Comparison of ENCODE assay signal across 1 cellular context in the genomic region with DNA sequence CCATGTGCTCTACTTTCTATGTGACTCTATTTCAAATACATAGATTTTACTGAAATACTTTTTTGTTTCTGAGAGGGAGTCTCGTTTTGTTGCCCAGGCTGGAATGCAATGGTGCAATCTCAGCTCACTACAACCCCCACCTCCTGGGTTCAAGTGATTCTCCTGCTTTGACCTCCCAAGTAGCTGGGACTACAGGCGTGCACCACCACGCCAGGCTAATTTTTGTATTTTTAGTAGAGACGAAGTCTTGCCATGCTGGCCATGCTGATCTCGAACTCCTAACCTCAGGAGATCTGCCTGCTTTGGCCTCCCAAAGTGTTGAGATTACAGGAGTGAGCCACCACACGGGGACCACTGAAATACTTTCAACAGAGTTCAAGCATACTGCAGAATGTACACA.
TF ChIP-seq lines count a peak whose summit lies in the region.

No MANE protein-coding gene starts in this region.

TF ChIP-seq in WTC11, 78 proteins besides CTCF, POLR2A, EP300 and RAD21 (continued from another document):
- TF ChIP-seq, protein P1, sequence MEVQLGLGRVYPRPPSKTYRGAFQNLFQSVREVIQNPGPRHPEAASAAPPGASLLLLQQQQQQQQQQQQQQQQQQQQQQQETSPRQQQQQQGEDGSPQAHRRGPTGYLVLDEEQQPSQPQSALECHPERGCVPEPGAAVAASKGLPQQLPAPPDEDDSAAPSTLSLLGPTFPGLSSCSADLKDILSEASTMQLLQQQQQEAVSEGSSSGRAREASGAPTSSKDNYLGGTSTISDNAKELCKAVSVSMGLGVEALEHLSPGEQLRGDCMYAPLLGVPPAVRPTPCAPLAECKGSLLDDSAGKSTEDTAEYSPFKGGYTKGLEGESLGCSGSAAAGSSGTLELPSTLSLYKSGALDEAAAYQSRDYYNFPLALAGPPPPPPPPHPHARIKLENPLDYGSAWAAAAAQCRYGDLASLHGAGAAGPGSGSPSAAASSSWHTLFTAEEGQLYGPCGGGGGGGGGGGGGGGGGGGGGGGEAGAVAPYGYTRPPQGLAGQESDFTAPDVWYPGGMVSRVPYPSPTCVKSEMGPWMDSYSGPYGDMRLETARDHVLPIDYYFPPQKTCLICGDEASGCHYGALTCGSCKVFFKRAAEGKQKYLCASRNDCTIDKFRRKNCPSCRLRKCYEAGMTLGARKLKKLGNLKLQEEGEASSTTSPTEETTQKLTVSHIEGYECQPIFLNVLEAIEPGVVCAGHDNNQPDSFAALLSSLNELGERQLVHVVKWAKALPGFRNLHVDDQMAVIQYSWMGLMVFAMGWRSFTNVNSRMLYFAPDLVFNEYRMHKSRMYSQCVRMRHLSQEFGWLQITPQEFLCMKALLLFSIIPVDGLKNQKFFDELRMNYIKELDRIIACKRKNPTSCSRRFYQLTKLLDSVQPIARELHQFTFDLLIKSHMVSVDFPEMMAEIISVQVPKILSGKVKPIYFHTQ (CRISPR knock-in tag; IDR thresholded peaks at IDR 0.05): no peak
- TF ChIP-seq IRF2 (CRISPR knock-in tag; IDR thresholded peaks at IDR 0.05; ENCODE audit: borderline replicate concordance, low read depth): no peak
- TF ChIP-seq, protein P2, sequence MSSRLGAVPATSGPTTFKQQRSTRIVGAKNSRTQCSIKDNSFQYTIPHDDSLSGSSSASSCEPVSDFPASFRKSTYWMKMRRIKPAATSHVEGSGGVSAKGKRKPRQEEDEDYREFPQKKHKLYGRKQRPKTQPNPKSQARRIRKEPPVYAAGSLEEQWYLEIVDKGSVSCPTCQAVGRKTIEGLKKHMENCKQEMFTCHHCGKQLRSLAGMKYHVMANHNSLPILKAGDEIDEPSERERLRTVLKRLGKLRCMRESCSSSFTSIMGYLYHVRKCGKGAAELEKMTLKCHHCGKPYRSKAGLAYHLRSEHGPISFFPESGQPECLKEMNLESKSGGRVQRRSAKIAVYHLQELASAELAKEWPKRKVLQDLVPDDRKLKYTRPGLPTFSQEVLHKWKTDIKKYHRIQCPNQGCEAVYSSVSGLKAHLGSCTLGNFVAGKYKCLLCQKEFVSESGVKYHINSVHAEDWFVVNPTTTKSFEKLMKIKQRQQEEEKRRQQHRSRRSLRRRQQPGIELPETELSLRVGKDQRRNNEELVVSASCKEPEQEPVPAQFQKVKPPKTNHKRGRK (CRISPR knock-in tag; IDR thresholded peaks at IDR 0.05; ENCODE audit: borderline replicate concordance): no peak
- TF ChIP-seq, protein P3, sequence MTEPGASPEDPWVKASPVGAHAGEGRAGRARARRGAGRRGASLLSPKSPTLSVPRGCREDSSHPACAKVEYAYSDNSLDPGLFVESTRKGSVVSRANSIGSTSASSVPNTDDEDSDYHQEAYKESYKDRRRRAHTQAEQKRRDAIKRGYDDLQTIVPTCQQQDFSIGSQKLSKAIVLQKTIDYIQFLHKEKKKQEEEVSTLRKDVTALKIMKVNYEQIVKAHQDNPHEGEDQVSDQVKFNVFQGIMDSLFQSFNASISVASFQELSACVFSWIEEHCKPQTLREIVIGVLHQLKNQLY (CRISPR knock-in tag; IDR thresholded peaks at IDR 0.05): no peak
